In the genomic region with DNA sequence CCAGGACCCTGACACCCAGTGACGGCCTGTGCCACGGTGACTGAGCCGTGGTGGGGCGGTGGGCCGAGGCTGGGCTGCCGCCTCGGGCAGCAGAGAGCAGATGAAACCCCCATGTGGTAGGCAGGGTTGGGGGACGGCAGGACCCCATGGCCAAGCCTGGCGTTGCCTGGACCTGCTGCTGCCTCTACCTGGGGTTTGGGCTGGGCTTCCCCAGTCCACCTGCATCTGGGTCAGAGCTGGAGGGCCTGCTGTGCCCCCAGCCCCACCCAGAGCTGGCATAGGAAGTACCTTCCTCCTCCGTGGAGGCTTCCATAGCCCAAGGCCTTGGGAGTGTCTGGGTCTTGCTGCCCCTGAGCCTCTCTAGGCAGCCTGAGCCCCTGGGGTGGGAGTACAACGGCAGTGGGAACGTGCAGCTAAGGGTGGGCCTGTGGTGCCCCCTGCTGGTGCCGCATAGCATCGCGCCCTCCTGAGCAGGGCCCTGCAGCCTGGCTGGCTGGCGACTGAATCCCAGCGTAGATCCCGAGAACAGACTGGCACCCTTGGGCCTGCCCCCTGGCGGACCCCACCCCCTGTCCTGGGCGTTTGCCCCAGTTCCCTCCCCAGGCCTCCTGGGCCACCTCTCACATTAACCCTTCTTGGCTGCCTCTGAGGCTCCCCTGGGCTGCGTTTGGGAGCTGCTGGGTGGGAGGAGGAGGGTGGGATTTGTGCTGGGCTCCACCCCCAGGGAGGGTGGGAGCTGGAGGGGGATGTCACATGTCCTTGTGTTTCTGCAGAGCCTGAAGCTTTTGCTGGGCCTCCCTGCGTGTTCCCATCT, we compare ENCODE assay signal across 8 cellular contexts. TPM values are rescaled to one million over a fixed set of nuclear protein-coding genes. Genes with fewer than 3 reads are reported as not detected.
DNase-seq lines count a peak whose midpoint lies in the region; ATAC-seq and TF ChIP-seq lines count a peak whose summit lies in the region.

No MANE protein-coding gene starts in this region.

- no peaks in the 10 kb centered on the region for H3K9me3 ChIP-seq in liver (ENCODE audit: control insufficient read depth in 4 of 4, low read length in 3 of 4)

- TF ChIP-seq RAD21 in liver (IDR thresholded peaks at IDR 0.05), result peak; percentile 94 to 98

- H3K36me3 Mint-ChIP-seq in dendritic cell treated with granulocyte-macrophage colony-stimulating factor and Interleukin-4, amounts not matched to agents 40 ng/mL and 50 ng/mL, for 4 days (ENCODE audit: low read depth), result peaks cover 53% of the 10 kb centered on the region

- H3K36me3 ChIP-seq in liver (ENCODE audit: control insufficient read depth in 4 of 4, insufficient read depth in 3 of 4, low read depth in 1 of 4, low read length in 3 of 4), result peaks cover 0 to 6% (median under 1%) of the 10 kb centered on the region in 4 donors

- H3K4me1 Mint-ChIP-seq in dendritic cell treated with granulocyte-macrophage colony-stimulating factor and Interleukin-4, amounts not matched to agents 40 ng/mL and 50 ng/mL, for 4 days (ENCODE audit: low read depth), result peaks cover 58% of the 10 kb centered on the region

- intact Hi-C loops in dendritic cell treated with granulocyte-macrophage colony-stimulating factor and Interleukin-4, amounts not matched to agents 40 ng/mL and 50 ng/mL, for 4 days (cut with micrococcal nuclease), result loop anchor here (1.0 to 10.0 kb wide), 4 partner anchors 26 to 236 kb away; partner anchors contain the start of genes RNPS1 and TBC1D24

- H3K4me3 ChIP-seq in liver (ENCODE audit: low read depth in 1 of 3, low read length in 3 of 3), result no peak overlapping the region

- no peaks in the 10 kb centered on the region for H3K27me3 ChIP-seq in liver (ENCODE audit: control insufficient read depth in 4 of 4, insufficient read depth in 4 of 4, low read length in 3 of 4)

- ATAC-seq in HG02763 (IDR thresholded peaks at IDR 0.05; ENCODE audit: unreplicated experiment), result peak; percentile 63
- ATAC-seq in HG03469 (IDR thresholded peaks at IDR 0.05; ENCODE audit: unreplicated experiment), result no peak

- peaks cover 18 to 55% (median 37%) of the 10 kb centered on the region in 4 donors for H3K4me1 ChIP-seq in liver (ENCODE audit: control insufficient read depth in 4 of 4, insufficient read depth in 4 of 4, low read length in 3 of 4)

- no peaks in the 10 kb centered on the region for H3K9me3 Mint-ChIP-seq in dendritic cell treated with granulocyte-macrophage colony-stimulating factor and Interleukin-4, amounts not matched to agents 40 ng/mL and 50 ng/mL, for 4 days

- WGBS in liver, result 38% methylated on average over 22 of the region's 22 CpGs

- no peak overlapping the region for H3K9ac ChIP-seq in liver (ENCODE audit: low read depth in 1 of 2, low read length in 2 of 2)

- peak; percentile 97 for TF ChIP-seq CTCF in liver (IDR thresholded peaks at IDR 0.05; ENCODE audit: low read depth, low read length, missing input control)

- H3K27me3 Mint-ChIP-seq in dendritic cell treated with granulocyte-macrophage colony-stimulating factor and Interleukin-4, amounts not matched to agents 40 ng/mL and 50 ng/mL, for 4 days, result no peaks in the 10 kb centered on the region

- H3K27ac ChIP-seq in liver (ENCODE audit: low read depth in 1 of 2, low read length in 2 of 2), result no peak overlapping the region

- peak overlapping the region; percentile 71 for H3K4me3 Mint-ChIP-seq in dendritic cell treated with granulocyte-macrophage colony-stimulating factor and Interleukin-4, amounts not matched to agents 40 ng/mL and 50 ng/mL, for 4 days

- H3K27ac Mint-ChIP-seq in dendritic cell treated with granulocyte-macrophage colony-stimulating factor and Interleukin-4, amounts not matched to agents 40 ng/mL and 50 ng/mL, for 4 days, result peak overlapping the region; percentile 72

- in situ Hi-C loops in Caki2 (cut with HindIII; ENCODE audit: low pct_unique_long_range_greater_than_20kb, low sequenced_read_pairs), result loop anchor here (25.0 kb wide), 1 partner anchor 464 kb away; the partner anchor contains the start of genes NHERF2, NTHL1 and TSC2

- peak; percentile 97 for DNase-seq in Caki2 (ENCODE audit: low read depth)
- peak; percentile 83 to 92 for DNase-seq in NCI-H524 (lab: John Stamatoyannopoulos, UW)
- peak; percentile 68 to 73 for DNase-seq in activated CD4-positive, alpha-beta T cell treated with anti-CD3 and anti-CD28 coated beads, Interleukin-2, amount 50 U/mL, for 24 hours (ENCODE audit: low read depth in 1 of 2, low spot score in 1 of 2)
- DNase-seq in stimulated activated CD4-positive, alpha-beta T cell treated with anti-CD3 and anti-CD28 coated beads, Interleukin-4, amount 100 ng/mL, for 24 hours, result peak; percentile 81

TF ChIP-seq in liver, 16 proteins besides CTCF, POLR2A, EP300 and RAD21:
- TF ChIP-seq YY1 (IDR thresholded peaks at IDR 0.05) (no peak), EGR1 (IDR thresholded peaks at IDR 0.05; ENCODE audit: low read depth in 2 of 2) (no peak), MAX (IDR thresholded peaks at IDR 0.05) (no peak), HNF4A (conservative IDR thresholded peaks at IDR 0.05) (no peak), FOXA2 (IDR thresholded peaks at IDR 0.05) (no peak), JUND (IDR thresholded peaks at IDR 0.05) (no peak), NR2F2 (IDR thresholded peaks at IDR 0.05) (no peak), ZBTB33 (IDR thresholded peaks at IDR 0.05) (no peak), SP1 (IDR thresholded peaks at IDR 0.05) (no peak)
- TF ChIP-seq, protein P1, sequence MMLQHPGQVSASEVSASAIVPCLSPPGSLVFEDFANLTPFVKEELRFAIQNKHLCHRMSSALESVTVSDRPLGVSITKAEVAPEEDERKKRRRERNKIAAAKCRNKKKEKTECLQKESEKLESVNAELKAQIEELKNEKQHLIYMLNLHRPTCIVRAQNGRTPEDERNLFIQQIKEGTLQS (IDR thresholded peaks at IDR 0.05), result no peak

RNA-seq across cellular contexts. Expression of gene ATP6V0C, which starts 12.6 kb away (rescaled TPM):
- 18.4 and 27.8 TPM in 2 replicates for total RNA-seq in Caki2 (2014; rRNA removed; shearing (Covaris generic); ENCODE audit: low replicate concordance)
- total RNA-seq in liver, result 10 to 100 TPM; 17.6 to 27.3 TPM
- 100 to 1,000 TPM in 1 of 2 donors, 10 to 100 TPM in 1; 93.8 to 132 TPM for polyA plus RNA-seq in liver

RNA-seq across cellular contexts. Expression of gene AMDHD2, which starts 19.0 kb away (rescaled TPM):
- 100 and 138 TPM in 2 replicates for total RNA-seq in Caki2 (2014; rRNA removed; shearing (Covaris generic); ENCODE audit: low replicate concordance)
- 10 to 100 TPM; 20.9 to 25.3 TPM for total RNA-seq in liver
- 10 to 100 TPM in 1 of 2 donors, 1 to 10 TPM in 1; 7.5 to 10.4 TPM for polyA plus RNA-seq in liver

RNA-seq across cellular contexts. Expression of gene TBC1D24, which starts 26.2 kb away (rescaled TPM):
- 6.2 and 9.5 TPM in 2 replicates for total RNA-seq in Caki2 (2014; rRNA removed; shearing (Covaris generic); ENCODE audit: low replicate concordance)
- 10 to 100 TPM; 14.6 to 22.3 TPM for total RNA-seq in liver
- polyA plus RNA-seq in liver, result 1 to 10 TPM; 8.4 TPM

RNA-seq across cellular contexts. Expression of gene NTN3, which starts 30.0 kb away (rescaled TPM):
- total RNA-seq in Caki2 (2014; rRNA removed; shearing (Covaris generic); ENCODE audit: low replicate concordance), result not detected in 2 replicates
- total RNA-seq in liver, result 1 to 10 TPM in 1 of 2 donors, under 1 TPM in 1; 0.19 to 2.3 TPM
- polyA plus RNA-seq in liver, result under 1 TPM in 1 of 2 donors, not detected in 1; 0.28 TPM

RNA-seq across cellular contexts. Expression of gene CEMP1, which starts 30.1 kb away (rescaled TPM):
- not detected in 2 replicates for total RNA-seq in Caki2 (2014; rRNA removed; shearing (Covaris generic); ENCODE audit: low replicate concordance)
- total RNA-seq in liver, result under 1 TPM; 0.17 to 0.23 TPM
- polyA plus RNA-seq in liver, result 1 to 10 TPM in 1 of 2 donors, under 1 TPM in 1; 0.06 to 1.6 TPM
